Comparison of ENCODE assay signal across 17 cellular contexts in genomic region chr15:85462029-85462428, GRCh38.
"Had no signal": no experiment of that assay in that cellular context is flagged by ENCODE, and none has a peak within 500 bp of the region (broad histone marks: within the 10 kb centered on the region; RNA-seq: fewer than 3 reads in every experiment).

No MANE protein-coding gene starts in this region.

- H3K36me3 ChIP-seq: gastrocnemius medialis, stomach, upper lobe of left lung had no signal

- H3K27me3 ChIP-seq: gastrocnemius medialis, heart left ventricle, stomach, testis, upper lobe of left lung had no signal

- H3K27ac Mint-ChIP-seq: activated CD4-positive, alpha-beta T cell treated with anti-CD3 and anti-CD28 coated beads, Interleukin-2, amount 10 ng/mL, durations not matched to agents 7 days and 5 days; activated T-helper 1 cell treated with anti-CD3 and anti-CD28 coated beads, Interleukin-12 subunit alpha, Interleukin-12 subunit beta, Interleukin-2, Interleukin-4 antibody, amounts not matched to agents 30 ng/mL and 10 ng/mL and 1 ng/mL, durations not matched to agents 14 hours and 24 hours and 36 hours; endodermal cell; T-helper 2 cell treated with Interferon-gamma antibody and Interleukin-4, amounts not matched to agents 5 μg/mL and 100 μg/mL, for 36 hours had no signal

- H3K9me3 Mint-ChIP-seq: activated T-helper 1 cell treated with anti-CD3 and anti-CD28 coated beads, Interleukin-12 subunit alpha, Interleukin-12 subunit beta, Interleukin-2, Interleukin-4 antibody, amounts not matched to agents 30 ng/mL and 10 ng/mL and 1 ng/mL, durations not matched to agents 14 hours and 24 hours and 36 hours; T-helper 2 cell treated with Interferon-gamma antibody and Interleukin-4, amounts not matched to agents 5 μg/mL and 100 μg/mL, for 36 hours had no signal

- FAIRE-seq: astrocyte had no signal

- H3K9me3 ChIP-seq: gastrocnemius medialis, heart left ventricle, stomach, testis, upper lobe of left lung had no signal

- ATAC-seq: gastrocnemius medialis; left colon; naive thymus-derived CD4-positive, alpha-beta T cell had no signal

- H3K4me3 Mint-ChIP-seq: activated CD4-positive, alpha-beta T cell treated with anti-CD3 and anti-CD28 coated beads, Interleukin-2, amount 10 ng/mL, durations not matched to agents 7 days and 5 days; activated T-helper 1 cell treated with anti-CD3 and anti-CD28 coated beads, Interleukin-12 subunit alpha, Interleukin-12 subunit beta, Interleukin-2, Interleukin-4 antibody, amounts not matched to agents 30 ng/mL and 10 ng/mL and 1 ng/mL, durations not matched to agents 14 hours and 24 hours and 36 hours; endodermal cell; T-helper 2 cell treated with Interferon-gamma antibody and Interleukin-4, amounts not matched to agents 5 μg/mL and 100 μg/mL, for 36 hours had no signal

- H3K4me3 ChIP-seq: gastrocnemius medialis, heart left ventricle, lung, stomach, testis, upper lobe of left lung had no signal

- DNase-seq: activated CD4-positive, alpha-beta T cell treated with anti-CD3 and anti-CD28 coated beads, Interleukin-2, amount 10 ng/mL, durations not matched to agents 7 days and 5 days; activated CD4-positive, CD25-positive, alpha-beta regulatory T cell; activated naive CD4-positive, alpha-beta T cell treated with Interleukin-2 at 50 U/mL for 16 hours; endodermal cell; gastrocnemius medialis; heart left ventricle; left colon; naive thymus-derived CD4-positive, alpha-beta T cell; retina; stimulated activated CD4-positive, alpha-beta T cell treated with anti-CD3 and anti-CD28 coated beads, Interleukin-4, amount 100 ng/mL, for 24 hours; stomach; testis; upper lobe of left lung had no signal

- H3K27me3 Mint-ChIP-seq: activated CD4-positive, alpha-beta T cell treated with anti-CD3 and anti-CD28 coated beads, Interleukin-2, amount 10 ng/mL, durations not matched to agents 7 days and 5 days; naive thymus-derived CD4-positive, alpha-beta T cell had no signal

- H3K27ac ChIP-seq: gastrocnemius medialis, heart left ventricle, stomach, testis, upper lobe of left lung had no signal
